Comparison of ENCODE assay signal across 9 cellular contexts in the genomic region with DNA sequence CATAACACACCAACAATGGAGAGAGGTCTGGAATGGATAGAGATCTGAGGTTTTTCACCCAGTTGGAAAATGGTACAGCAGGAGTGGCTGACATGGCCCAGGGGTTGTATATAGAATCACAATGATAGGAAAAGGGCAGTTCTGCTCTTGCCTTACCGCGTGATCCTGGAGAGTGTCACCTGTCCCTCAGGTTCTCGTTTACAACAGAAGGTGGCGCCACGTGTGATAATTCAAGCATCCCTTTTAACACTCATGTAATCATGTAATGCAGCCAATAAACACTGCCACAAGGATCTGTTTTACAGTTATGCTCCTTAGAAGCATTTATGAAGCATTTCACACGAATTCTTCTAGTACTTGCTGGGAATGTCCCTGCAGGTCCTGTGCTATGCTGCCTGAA. TPM values are rescaled to one million over a fixed set of nuclear protein-coding genes. Genes with fewer than 3 reads are reported as not detected.
DNase-seq lines count a peak whose midpoint lies in the region; ATAC-seq and TF ChIP-seq lines count a peak whose summit lies in the region.
"Had no signal": no experiment of that assay in that cellular context is flagged by ENCODE, and none has a peak within 500 bp of the region (broad histone marks: within the 10 kb centered on the region; RNA-seq: fewer than 3 reads in every experiment).

No MANE protein-coding gene starts in this region.

- ATAC-seq in HG03521 (IDR thresholded peaks at IDR 0.05; ENCODE audit: unreplicated experiment) (no peak), GM18873 (IDR thresholded peaks at IDR 0.05; ENCODE audit: low FRiP score, unreplicated experiment) (no peak)

- H3K27me3 Mint-ChIP-seq in activated CD4-positive, alpha-beta T cell treated with anti-CD3 and anti-CD28 coated beads, Interleukin-2, amount 10 ng/mL, durations not matched to agents 24 days and 14 days = peaks cover 8% of the 10 kb centered on the region
- peaks cover 20% of the 10 kb centered on the region for H3K27me3 Mint-ChIP-seq in brain
- peaks cover 10% of the 10 kb centered on the region for H3K27me3 Mint-ChIP-seq in progenitor cell of endocrine pancreas

- no peaks in the 10 kb centered on the region for H3K36me3 Mint-ChIP-seq in activated CD4-positive, alpha-beta T cell treated with anti-CD3 and anti-CD28 coated beads, Interleukin-2, amount 10 ng/mL, durations not matched to agents 24 days and 14 days (ENCODE audit: low read depth)
- no peaks in the 10 kb centered on the region for H3K36me3 Mint-ChIP-seq in brain
- H3K36me3 Mint-ChIP-seq in progenitor cell of endocrine pancreas (ENCODE audit: insufficient read depth) = no peaks in the 10 kb centered on the region
- H3K36me3 Mint-ChIP-seq: naive B cell had no signal

- TF ChIP-seq CTCF in brain (conservative IDR thresholded peaks at IDR 0.05) = peak; percentile 25 to 48
- TF ChIP-seq CTCF in progenitor cell of endocrine pancreas (IDR thresholded peaks at IDR 0.05; ENCODE audit: unreplicated experiment) = peak; percentile 61

- no peak overlapping the region for H3K27ac Mint-ChIP-seq in activated CD4-positive, alpha-beta T cell treated with anti-CD3 and anti-CD28 coated beads, Interleukin-2, amount 10 ng/mL, durations not matched to agents 24 days and 14 days
- H3K27ac Mint-ChIP-seq in brain (no peak overlapping the region), progenitor cell of endocrine pancreas (no peak overlapping the region)

- intact Hi-C loops in activated CD4-positive, alpha-beta T cell treated with anti-CD3 and anti-CD28 coated beads, Interleukin-2, amount 10 ng/mL, durations not matched to agents 24 days and 14 days (cut with micrococcal nuclease) = loop anchor here (1.0 kb wide), 1 partner anchor 315 kb away; no protein-coding TSS in a partner anchor

- H3K4me3 Mint-ChIP-seq in activated CD4-positive, alpha-beta T cell treated with anti-CD3 and anti-CD28 coated beads, Interleukin-2, amount 10 ng/mL, durations not matched to agents 24 days and 14 days = no peak overlapping the region
- H3K4me3 Mint-ChIP-seq in brain = no peak overlapping the region
- no peak overlapping the region for H3K4me3 Mint-ChIP-seq in progenitor cell of endocrine pancreas (ENCODE audit: low read depth)
- H3K4me3 Mint-ChIP-seq: naive B cell had no signal

- H3K4me1 Mint-ChIP-seq in activated CD4-positive, alpha-beta T cell treated with anti-CD3 and anti-CD28 coated beads, Interleukin-2, amount 10 ng/mL, durations not matched to agents 24 days and 14 days = peaks cover 3% of the 10 kb centered on the region
- no peaks in the 10 kb centered on the region for H3K4me1 Mint-ChIP-seq in brain
- no peaks in the 10 kb centered on the region for H3K4me1 Mint-ChIP-seq in progenitor cell of endocrine pancreas (ENCODE audit: low read depth)

- no peaks in the 10 kb centered on the region for H3K9me3 Mint-ChIP-seq in activated CD4-positive, alpha-beta T cell treated with anti-CD3 and anti-CD28 coated beads, Interleukin-2, amount 10 ng/mL, durations not matched to agents 24 days and 14 days
- H3K9me3 Mint-ChIP-seq in brain (no peaks in the 10 kb centered on the region), progenitor cell of endocrine pancreas (ENCODE audit: low read depth) (no peaks in the 10 kb centered on the region)
- H3K9me3 Mint-ChIP-seq: naive B cell had no signal

- peak; percentile 83 for DNase-seq in activated CD4-positive, alpha-beta T cell treated with anti-CD3 and anti-CD28 coated beads, Interleukin-2, amount 10 ng/mL, durations not matched to agents 24 days and 14 days
- DNase-seq in activated CD4-positive, alpha-beta T cell treated with anti-CD3 and anti-CD28 coated beads for 4 hours = no peak
- DNase-seq in NCI-H1930 (lab: John Stamatoyannopoulos, UW) (peak; percentile 28 to 34), progenitor cell of endocrine pancreas (ENCODE audit: low spot score, unreplicated experiment) (no peak), GM03348 (ENCODE audit: low spot score) (no peak)
- DNase-seq: naive B cell had no signal

RNA-seq across cellular contexts. Expression of gene WFDC2, which starts 12.9 kb away (rescaled TPM):
- total RNA-seq in activated CD4-positive, alpha-beta T cell treated with anti-CD3 and anti-CD28 coated beads, Interleukin-2, amount 10 ng/mL, durations not matched to agents 24 days and 14 days = not detected in 2 replicates
- polyA plus RNA-seq in brain (ENCODE audit: insufficient read depth, low read depth, low replicate concordance) = 137 TPM
- 161 and 188 TPM in 2 replicates for total RNA-seq in progenitor cell of endocrine pancreas

RNA-seq across cellular contexts. Expression of gene PIGT, which starts 40.7 kb away (rescaled TPM):
- 84.7 and 86.6 TPM in 2 replicates for total RNA-seq in activated CD4-positive, alpha-beta T cell treated with anti-CD3 and anti-CD28 coated beads, Interleukin-2, amount 10 ng/mL, durations not matched to agents 24 days and 14 days
- polyA plus RNA-seq in brain (ENCODE audit: insufficient read depth, low read depth, low replicate concordance) = 224 TPM
- 85.1 and 87.7 TPM in 2 replicates for total RNA-seq in progenitor cell of endocrine pancreas

RNA-seq across cellular contexts. Expression of gene DBNDD2, which starts 48.5 kb away (rescaled TPM):
- 19.9 and 25.2 TPM in 2 replicates for total RNA-seq in activated CD4-positive, alpha-beta T cell treated with anti-CD3 and anti-CD28 coated beads, Interleukin-2, amount 10 ng/mL, durations not matched to agents 24 days and 14 days
- polyA plus RNA-seq in brain (ENCODE audit: insufficient read depth, low read depth, low replicate concordance) = 646 TPM
- total RNA-seq in progenitor cell of endocrine pancreas = 22.0 and 23.2 TPM in 2 replicates

RNA-seq across cellular contexts. Expression of gene SPINT3, which starts 58.8 kb away (rescaled TPM):
- not detected in 2 replicates for total RNA-seq in activated CD4-positive, alpha-beta T cell treated with anti-CD3 and anti-CD28 coated beads, Interleukin-2, amount 10 ng/mL, durations not matched to agents 24 days and 14 days
- not detected for polyA plus RNA-seq in brain (ENCODE audit: insufficient read depth, low read depth, low replicate concordance)
- total RNA-seq in progenitor cell of endocrine pancreas = not detected in 2 replicates

Comparison
In these comparisons a context has a peak if more than half of its experiments do, and no peak if none do; other contexts are left out.
1. DNase-seq: peak in activated CD4-positive, alpha-beta T cell treated with anti-CD3 and anti-CD28 coated beads, Interleukin-2, amount 10 ng/mL, durations not matched to agents 24 days and 14 days (single experiment) and NCI-H1930 (2 of 2); none in activated CD4-positive, alpha-beta T cell treated with anti-CD3 and anti-CD28 coated beads for 4 hours (0 of 2), progenitor cell of endocrine pancreas (single experiment) and GM03348 (single experiment).
2. RNA of gene WFDC2, which starts 12.9 kb away (total RNA-seq): 161 to 188 TPM in progenitor cell of endocrine pancreas; not detected in activated CD4-positive, alpha-beta T cell treated with anti-CD3 and anti-CD28 coated beads, Interleukin-2, amount 10 ng/mL, durations not matched to agents 24 days and 14 days; every median in the first group is over 100 times any median in the second.